ENCODE assay signal across 6 cellular contexts in genomic region chr3:170918715-170919114, GRCh38.
"Had no signal": no experiment of that assay in that cellular context is flagged by ENCODE, and none has a peak within 500 bp of the region (broad histone marks: within the 10 kb centered on the region; RNA-seq: fewer than 3 reads in every experiment).

No MANE protein-coding gene starts in this region.

- H3K4me1 ChIP-seq: HAP-1 had no signal

- H3K4me3 ChIP-seq: HAP-1 had no signal

- H3K36me3 ChIP-seq: HAP-1 had no signal

- ATAC-seq: HCT116 had no signal

- DNase-seq: GOT3, H7, IMR-90, KG1 had no signal
